Comparison of ENCODE assay signal across 10 cellular contexts in genomic region chr3:69309810-69310209, GRCh38.
DNase-seq lines count a peak whose midpoint lies in the region; ATAC-seq and TF ChIP-seq lines count a peak whose summit lies in the region.
"Had no signal": no experiment of that assay in that cellular context is flagged by ENCODE, and none has a peak within 500 bp of the region (broad histone marks: within the 10 kb centered on the region; RNA-seq: fewer than 3 reads in every experiment).

No MANE protein-coding gene starts in this region.

- CTCF ChIA-PET in Calu3 (lab: Charles Lee): interaction anchor here (0.6 to 1.9 kb wide), 13 partner anchors 10 to 482 kb away, joined by 3 to 10 read pairs (median 3); partner anchors contain the start of gene FRMD4B
- CTCF ChIA-PET in PC-9 (lab: Charles Lee): no interaction called here

- peak in 1 of 2 donors; percentile 47 for ATAC-seq in lower lobe of right lung
- ATAC-seq in GM21529 (IDR thresholded peaks at IDR 0.05; ENCODE audit: unreplicated experiment): no peak
- ATAC-seq in aorta (ENCODE audit: low FRiP score): no peak
- ATAC-seq: activated T-cell treated with anti-CD3 and anti-CD28 coated beads, Interleukin-2, amount 50 U/mL, for 72 hours had no signal

- DNase-seq in Calu3 (peak; percentile 49), LHCN-M2 (ENCODE audit: low read depth) (peak; percentile 57), caudate nucleus (lab: John Stamatoyannopoulos, UW) (peak in 1 of 61 donors; percentile 7), lower lobe of right lung (no peak), PC-9 (no peak), aorta (no peak)
- no peak for DNase-seq in activated CD8-positive, alpha-beta memory T cell treated with anti-CD3 and anti-CD28 coated beads for 24 hours
- DNase-seq: activated T-cell treated with anti-CD3 and anti-CD28 coated beads, Interleukin-2, amount 50 U/mL, for 72 hours; naive B cell had no signal

- H3K36me3 Mint-ChIP-seq in Calu3 (ENCODE audit: insufficient read depth, unreplicated experiment): no peaks in the 10 kb centered on the region
- H3K36me3 Mint-ChIP-seq: naive B cell had no signal

- H3K79me2 ChIP-seq in PC-9 (ENCODE audit: low read depth): no peaks in the 10 kb centered on the region

- no TSS peak for BruUV-seq in Calu3 (replicated peaks; lab: Mats Ljungman, UMichigan)
- BruUV-seq in PC-9 (replicated peaks; lab: Mats Ljungman, UMichigan): no TSS peak

- no peaks in the 10 kb centered on the region for H3K9me3 ChIP-seq in lower lobe of right lung
- no peaks in the 10 kb centered on the region for H3K9me3 ChIP-seq in PC-9 (ENCODE audit: insufficient read depth, low read depth)
- H3K9me3 ChIP-seq in aorta (ENCODE audit: control insufficient read depth, low read length): no peaks in the 10 kb centered on the region

- no peak overlapping the region for H3K4me3 ChIP-seq in lower lobe of right lung
- H3K4me3 ChIP-seq in PC-9: no peak overlapping the region
- H3K4me3 ChIP-seq in aorta (ENCODE audit: low read length in 2 of 2): no peak overlapping the region

- TF ChIP-seq CTCF in Calu3 (IDR thresholded peaks at IDR 0.05; ENCODE audit: unreplicated experiment) (peak; percentile 39), lower lobe of right lung (IDR thresholded peaks at IDR 0.05) (peak; percentile 31), PC-9 (conservative IDR thresholded peaks at IDR 0.05) (no peak; the same call in 1 of the 2 replicates)

- no peak overlapping the region for H3K4me2 ChIP-seq in PC-9

- H3K27ac ChIP-seq in caudate nucleus (ENCODE audit: low read depth, low read length) (peak overlapping the region; percentile 40), lower lobe of right lung (peak overlapping the region; percentile 5), PC-9 (no peak overlapping the region), aorta (ENCODE audit: low read depth in 1 of 2, low read length in 2 of 2) (no peak overlapping the region)

- H3K4me3 Mint-ChIP-seq in Calu3 (ENCODE audit: low read depth, unreplicated experiment): no peak overlapping the region
- H3K4me3 Mint-ChIP-seq: activated T-cell treated with anti-CD3 and anti-CD28 coated beads, Interleukin-2, amount 50 U/mL, for 72 hours; naive B cell had no signal

- H3K27me3 ChIP-seq in lower lobe of right lung (ENCODE audit: low read depth) (no peaks in the 10 kb centered on the region), PC-9 (ENCODE audit: insufficient read depth, low read depth) (no peaks in the 10 kb centered on the region), aorta (ENCODE audit: control insufficient read depth in 1 of 2, insufficient read depth in 2 of 2, low read length in 1 of 2) (no peaks in the 10 kb centered on the region)

- no peaks in the 10 kb centered on the region for H3K9me3 Mint-ChIP-seq in Calu3 (ENCODE audit: low read depth, unreplicated experiment)
- H3K9me3 Mint-ChIP-seq: activated T-cell treated with anti-CD3 and anti-CD28 coated beads, Interleukin-2, amount 50 U/mL, for 72 hours had no signal

- no peaks in the 10 kb centered on the region for H3K9me2 ChIP-seq in PC-9 (ENCODE audit: insufficient read depth)

- H3K4me1 ChIP-seq in lower lobe of right lung: peaks cover 9% of the 10 kb centered on the region
- peaks cover 9% of the 10 kb centered on the region; the same call in 1 of the 2 replicates for H3K4me1 ChIP-seq in PC-9 (replicated peaks; ENCODE audit: insufficient read depth)
- H3K4me1 ChIP-seq in aorta (ENCODE audit: control insufficient read depth in 1 of 2, insufficient read depth in 2 of 2, low read length in 2 of 2): peaks cover 2% of the 10 kb centered on the region in 2 donors

- H3F3A ChIP-seq in PC-9 (ENCODE audit: insufficient read depth, low read depth): no peaks in the 10 kb centered on the region

- no peak overlapping the region for H3K27ac Mint-ChIP-seq in Calu3 (ENCODE audit: unreplicated experiment)
- H3K27ac Mint-ChIP-seq: activated T-cell treated with anti-CD3 and anti-CD28 coated beads, Interleukin-2, amount 50 U/mL, for 72 hours had no signal

- POLR2A ChIA-PET in PC-9 (lab: Charles Lee; ENCODE audit: unreplicated experiment): no interaction called here

- intact Hi-C loops in Calu3 (cut with micrococcal nuclease; ENCODE audit: unreplicated experiment): loop anchor here (1.0 to 5.0 kb wide), 4 partner anchors 58 to 361 kb away; no protein-coding TSS in a partner anchor
- intact Hi-C loops in lower lobe of right lung (cut with DNase I): loop anchor here (5.0 kb wide), 1 partner anchor 148 kb away; no protein-coding TSS in a partner anchor
- intact Hi-C loops in PC-9 (cut with micrococcal nuclease; ENCODE audit: unreplicated experiment): loop anchor here (5.0 kb wide), 2 partner anchors 133 to 362 kb away; no protein-coding TSS in a partner anchor
- intact Hi-C loops in aorta (cut with DNase I): loop anchor here (5.0 kb wide), 2 partner anchors 102 to 148 kb away; no protein-coding TSS in a partner anchor

- no peaks in the 10 kb centered on the region for H3K27me3 Mint-ChIP-seq in Calu3 (ENCODE audit: unreplicated experiment)
- H3K27me3 Mint-ChIP-seq: naive B cell had no signal

- no peaks in the 10 kb centered on the region for H4K20me1 ChIP-seq in PC-9 (ENCODE audit: insufficient read depth)

- H3K4me1 Mint-ChIP-seq in Calu3 (ENCODE audit: low read depth, unreplicated experiment): peaks cover 6% of the 10 kb centered on the region

- 75 to 81% methylated on average over 3 of the region's 3 CpGs for WGBS in aorta, 2 donors

- peaks cover 45% of the 10 kb centered on the region for H3K36me3 ChIP-seq in lower lobe of right lung
- no peaks in the 10 kb centered on the region for H3K36me3 ChIP-seq in PC-9 (ENCODE audit: low read depth)
- H3K36me3 ChIP-seq in aorta (ENCODE audit: control insufficient read depth in 1 of 2, insufficient read depth in 2 of 2, low read length in 1 of 2): no peaks in the 10 kb centered on the region

- no peak overlapping the region for H2AFZ ChIP-seq in PC-9

Comparison
In these comparisons a context has a peak if more than half of its experiments do, and no peak if none do; other contexts are left out.
1. DNase-seq: peak in Calu3 (single experiment) and LHCN-M2 (single experiment); none in lower lobe of right lung (single experiment), PC-9 (0 of 2), aorta (0 of 2) and activated CD8-positive, alpha-beta memory T cell treated with anti-CD3 and anti-CD28 coated beads for 24 hours (single experiment).
2. H3K27ac ChIP-seq: peak in caudate nucleus (single experiment) and lower lobe of right lung (single experiment); none in PC-9 (single experiment) and aorta (0 of 2).